In genomic region chr16:2487903-2488531, GRCh38 we compare ENCODE assay signal across 12 cellular contexts. TPM values are rescaled to one million over a fixed set of nuclear protein-coding genes. Genes with fewer than 3 reads are reported as not detected.
DNase-seq lines count a peak whose midpoint lies in the region; ATAC-seq and TF ChIP-seq lines count a peak whose summit lies in the region.
"Had no signal": no experiment of that assay in that cellular context is flagged by ENCODE, and none has a peak within 500 bp of the region (broad histone marks: within the 10 kb centered on the region; RNA-seq: fewer than 3 reads in every experiment).

No MANE protein-coding gene starts in this region.

- no peaks in the 10 kb centered on the region; the same call in 1 of the 2 replicates for H3K4me1 ChIP-seq in HEK293 (ENCODE audit: control insufficient read depth, insufficient read depth, low read length)
- no peaks in the 10 kb centered on the region for H3K4me1 ChIP-seq in endodermal cell (ENCODE audit: control insufficient read depth, insufficient read depth, low read length)

- POLR2A ChIA-PET in HEK293 (lab: Yijun Ruan, JAX), result interaction anchor here (1.2 kb wide), 1 partner anchor 13 kb away, joined by 3 read pairs; the partner anchor contains the start of gene TBC1D24

- H3K4me3 Mint-ChIP-seq in endodermal cell, result no peak overlapping the region
- H3K4me3 Mint-ChIP-seq in stimulated activated memory B cell treated with anti-CD40 and anti-IgM and Interleukin-4, amounts not matched to agents 10 μg/mL and 1 μg/mL and 100 μg/mL, for 72 hours, result no peak overlapping the region

- H3K9me3 ChIP-seq in HEK293 (ENCODE audit: control insufficient read depth, insufficient read depth, low read depth, low read length) (no peaks in the 10 kb centered on the region), SK-N-MC (ENCODE audit: low read depth, low read length) (no peaks in the 10 kb centered on the region), endodermal cell (ENCODE audit: control insufficient read depth, low read length) (no peaks in the 10 kb centered on the region)
- H3K9me3 ChIP-seq: MG63 had no signal

- no peaks in the 10 kb centered on the region for H3K9me3 Mint-ChIP-seq in endodermal cell
- H3K9me3 Mint-ChIP-seq in stimulated activated memory B cell treated with anti-CD40 and anti-IgM and Interleukin-4, amounts not matched to agents 10 μg/mL and 1 μg/mL and 100 μg/mL, for 72 hours, result no peaks in the 10 kb centered on the region

- no peak for TF ChIP-seq CTCF in HEK293 (tag by site-specific recombination; IDR thresholded peaks at IDR 0.05)
- no peak for TF ChIP-seq CTCF in endodermal cell (conservative IDR thresholded peaks at IDR 0.05)

- CTCF ChIA-PET in HEK293 (lab: Yijun Ruan, JAX), result interaction anchor here (2.4 kb wide), 1 partner anchor 13 kb away, joined by 24 read pairs; no protein-coding TSS in a partner anchor

- peaks cover 3% of the 10 kb centered on the region for H3K4me1 Mint-ChIP-seq in endodermal cell
- H3K4me1 Mint-ChIP-seq in stimulated activated memory B cell treated with anti-CD40 and anti-IgM and Interleukin-4, amounts not matched to agents 10 μg/mL and 1 μg/mL and 100 μg/mL, for 72 hours, result peaks cover 19% of the 10 kb centered on the region

- no peaks in the 10 kb centered on the region for H3K27me3 ChIP-seq in endodermal cell (ENCODE audit: control insufficient read depth, insufficient read depth, low read length, poor library complexity, severe bottlenecking)
- H3K27me3 ChIP-seq: MG63 had no signal

- H3K36me3 ChIP-seq in HEK293 (ENCODE audit: control insufficient read depth in 2 of 2, insufficient read depth in 1 of 2, low read length in 2 of 2) (peaks cover 0 to 8% of the 10 kb centered on the region in 2 experiments; a peak in 2 of 3 replicates), SK-N-MC (ENCODE audit: insufficient read depth, low read length) (no peaks in the 10 kb centered on the region), endodermal cell (ENCODE audit: control insufficient read depth, insufficient read depth, low read length) (no peaks in the 10 kb centered on the region)
- H3K36me3 ChIP-seq: MG63 had no signal

- WGBS in endodermal cell (ENCODE audit: insufficient coverage in 1 of 2, insufficient read length in 1 of 2), 2 experiments, result 94 to 95% methylated on average over 5 to 12 of the region's 15 CpGs

- ATAC-seq in stimulated activated memory B cell treated with anti-CD40 and anti-IgM and Interleukin-4, amounts not matched to agents 10 μg/mL and 1 μg/mL and 100 μg/mL, for 72 hours, result no peak
- ATAC-seq in GM18858 (IDR thresholded peaks at IDR 0.05; ENCODE audit: unreplicated experiment) (no peak), HG02759 (IDR thresholded peaks at IDR 0.05; ENCODE audit: unreplicated experiment) (no peak)
- ATAC-seq: PC-3 had no signal

- H3K27ac Mint-ChIP-seq in endodermal cell, result no peak overlapping the region
- peak overlapping the region; percentile 77 for H3K27ac Mint-ChIP-seq in stimulated activated memory B cell treated with anti-CD40 and anti-IgM and Interleukin-4, amounts not matched to agents 10 μg/mL and 1 μg/mL and 100 μg/mL, for 72 hours

- H3K27ac ChIP-seq in HEK293 (ENCODE audit: extremely low read depth, low read depth, low read length) (no peak overlapping the region), SK-N-MC (peak overlapping the region; percentile 25; the same call in 1 of the 2 replicates), endodermal cell (ENCODE audit: low read depth, low read length) (peak overlapping the region; percentile 24)

- H3K4me3 ChIP-seq in HEK293 (ENCODE audit: low read depth, low read length), result no peak overlapping the region
- H3K4me3 ChIP-seq in SK-N-MC, result no peak overlapping the region
- H3K4me3 ChIP-seq in endodermal cell (ENCODE audit: low read length), result no peak overlapping the region
- H3K4me3 ChIP-seq: MG63, smooth muscle cell had no signal

- no peak for DNase-seq in SK-N-MC (ENCODE audit: low read depth, low spot score)
- DNase-seq in endodermal cell, result peak; percentile 35
- DNase-seq in globus pallidus (ENCODE audit: low spot score), result no peak
- DNase-seq: MG63, NCI-H2081 treated with DMSO at 0.1 percent for 48 hours, PC-3 had no signal

- no peaks in the 10 kb centered on the region for H3K27me3 Mint-ChIP-seq in endodermal cell (ENCODE audit: insufficient read depth)
- no peaks in the 10 kb centered on the region for H3K27me3 Mint-ChIP-seq in stimulated activated memory B cell treated with anti-CD40 and anti-IgM and Interleukin-4, amounts not matched to agents 10 μg/mL and 1 μg/mL and 100 μg/mL, for 72 hours
- H3K27me3 Mint-ChIP-seq: brain had no signal

- H3K36me3 Mint-ChIP-seq in endodermal cell (ENCODE audit: low read depth), result no peaks in the 10 kb centered on the region
- H3K36me3 Mint-ChIP-seq in stimulated activated memory B cell treated with anti-CD40 and anti-IgM and Interleukin-4, amounts not matched to agents 10 μg/mL and 1 μg/mL and 100 μg/mL, for 72 hours, result no peaks in the 10 kb centered on the region
- H3K36me3 Mint-ChIP-seq: brain had no signal

- H3K9ac ChIP-seq in SK-N-MC (ENCODE audit: insufficient read length) (peak overlapping the region; percentile 20), endodermal cell (ENCODE audit: extremely low read depth, low read length, poor library complexity, severe bottlenecking) (no peak overlapping the region)

TF ChIP-seq in HEK293, 187 proteins besides CTCF, POLR2A, EP300 and RAD21:
- TF ChIP-seq ZNF133 (tag by site-specific recombination; IDR thresholded peaks at IDR 0.05), result no peak
- TF ChIP-seq ZFHX2 (tag by site-specific recombination; conservative IDR thresholded peaks at IDR 0.05), result peak; percentile 86
- 0 out of 2 replicates have a peak, but pooled peaks have one; percentile 10 for TF ChIP-seq SP2 (tag by site-specific recombination; IDR thresholded peaks at IDR 0.05)
- TF ChIP-seq, protein P1, sequence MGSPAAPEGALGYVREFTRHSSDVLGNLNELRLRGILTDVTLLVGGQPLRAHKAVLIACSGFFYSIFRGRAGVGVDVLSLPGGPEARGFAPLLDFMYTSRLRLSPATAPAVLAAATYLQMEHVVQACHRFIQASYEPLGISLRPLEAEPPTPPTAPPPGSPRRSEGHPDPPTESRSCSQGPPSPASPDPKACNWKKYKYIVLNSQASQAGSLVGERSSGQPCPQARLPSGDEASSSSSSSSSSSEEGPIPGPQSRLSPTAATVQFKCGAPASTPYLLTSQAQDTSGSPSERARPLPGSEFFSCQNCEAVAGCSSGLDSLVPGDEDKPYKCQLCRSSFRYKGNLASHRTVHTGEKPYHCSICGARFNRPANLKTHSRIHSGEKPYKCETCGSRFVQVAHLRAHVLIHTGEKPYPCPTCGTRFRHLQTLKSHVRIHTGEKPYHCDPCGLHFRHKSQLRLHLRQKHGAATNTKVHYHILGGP (tag by site-specific recombination; IDR thresholded peaks at IDR 0.05), result no peak
- no peak for TF ChIP-seq ZNF548 (tag by site-specific recombination; IDR thresholded peaks at IDR 0.05)
- TF ChIP-seq GLIS2 (tag by site-specific recombination; IDR thresholded peaks at IDR 0.05), result no peak
- peak; percentile 82 for TF ChIP-seq EGR2 (tag by site-specific recombination; IDR thresholded peaks at IDR 0.05; ENCODE audit: low read depth)
TF ChIP-seq in HEK293: peak in this region for 3.

RNA-seq across cellular contexts. Expression of gene TBC1D24, which starts 13.1 kb away (rescaled TPM):
- total RNA-seq in endodermal cell, result 10 to 100 TPM; 15.7 to 19.4 TPM
- polyA plus RNA-seq in endodermal cell (2013, experiment 1 of 2), result 9.0 TPM
- polyA plus RNA-seq in endodermal cell (2013, experiment 2 of 2), result 9.4 TPM

RNA-seq across cellular contexts. Expression of gene NTN3, which starts 16.9 kb away (rescaled TPM):
- total RNA-seq in endodermal cell, result under 1 TPM; 0.48 to 0.62 TPM
- 1.0 TPM for polyA plus RNA-seq in endodermal cell (2013, experiment 1 of 2)
- polyA plus RNA-seq in endodermal cell (2013, experiment 2 of 2), result 0.75 TPM
- total RNA-seq: PC-3 had no signal

RNA-seq across cellular contexts. Expression of gene ATP6V0C, which starts 25.7 kb away (rescaled TPM):
- 100 to 1,000 TPM; 176 to 180 TPM for total RNA-seq in endodermal cell
- polyA plus RNA-seq in endodermal cell (2013, experiment 1 of 2), result 220 TPM
- 207 TPM for polyA plus RNA-seq in endodermal cell (2013, experiment 2 of 2)

RNA-seq across cellular contexts. Expression of gene TEDC2, which starts 28.1 kb away (rescaled TPM):
- 10 to 100 TPM; 44.0 to 57.6 TPM for total RNA-seq in endodermal cell
- 32.9 TPM for polyA plus RNA-seq in endodermal cell (2013, experiment 1 of 2)
- 28.1 TPM for polyA plus RNA-seq in endodermal cell (2013, experiment 2 of 2)

RNA-seq across cellular contexts. Expression of gene AMDHD2, which starts 32.2 kb away (rescaled TPM):
- total RNA-seq in endodermal cell, result 10 to 100 TPM; 74.6 to 82.2 TPM
- 24.8 TPM for polyA plus RNA-seq in endodermal cell (2013, experiment 1 of 2)
- polyA plus RNA-seq in endodermal cell (2013, experiment 2 of 2), result 19.3 TPM
